ENCODE assay signal across 10 cellular contexts in the genomic region with DNA sequence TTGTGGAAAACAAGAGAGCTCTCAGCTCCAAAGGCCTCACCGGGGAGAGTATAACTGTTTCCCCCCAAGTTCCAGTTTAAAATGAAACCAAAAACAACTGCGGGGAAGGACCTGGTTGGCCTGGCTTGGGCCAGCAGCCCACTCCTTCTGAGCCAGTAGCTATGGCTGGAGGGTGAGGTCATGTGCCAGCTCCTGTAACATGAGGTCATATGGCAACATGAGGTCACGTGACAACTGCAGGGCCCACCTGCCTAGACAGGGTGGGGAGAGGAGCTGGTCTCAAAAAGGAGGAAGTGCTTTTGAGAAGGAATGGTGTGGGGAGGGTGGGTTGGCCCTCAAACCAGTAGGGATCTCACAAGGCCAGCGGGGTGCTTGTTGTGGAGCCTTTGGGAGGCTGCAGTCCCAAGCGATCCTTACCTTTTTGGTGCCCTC. TPM values are rescaled to one million over a fixed set of nuclear protein-coding genes. Genes with fewer than 3 reads are reported as not detected.
DNase-seq lines count a peak whose midpoint lies in the region; ATAC-seq and TF ChIP-seq lines count a peak whose summit lies in the region.
"Had no signal": no experiment of that assay in that cellular context is flagged by ENCODE, and none has a peak within 500 bp of the region (broad histone marks: within the 10 kb centered on the region; RNA-seq: fewer than 3 reads in every experiment).

No MANE protein-coding gene starts in this region.

- DNase-seq in WTC11 (ENCODE audit: low spot score) (no peak), progenitor cell of endocrine pancreas (ENCODE audit: low spot score, unreplicated experiment) (no peak), AG08395 (ENCODE audit: low spot score) (no peak), endothelial cell (ENCODE audit: low spot score) (no peak), heart right ventricle (no peak), heart left ventricle (no peak)
- DNase-seq: activated CD4-positive, alpha-beta T cell treated with anti-CD3 and anti-CD28 coated beads, Interleukin-2, amount 50 U/mL, for 4 hours had no signal

- intact Hi-C loops in heart right ventricle (cut with DNase I), result no loop called here
- intact Hi-C loops in heart left ventricle (cut with DNase I), result no loop called here

- H3K4me1 Mint-ChIP-seq in WTC11 (peaks cover 29% of the 10 kb centered on the region), progenitor cell of endocrine pancreas (ENCODE audit: low read depth) (peaks cover 53% of the 10 kb centered on the region), endothelial cell (ENCODE audit: unreplicated experiment) (peaks cover 41% of the 10 kb centered on the region)

- CTCF ChIA-PET in WTC11 (lab: Charles Lee), result interaction anchor here (3.7 kb wide), 1 partner anchor 23 kb away, joined by 16 read pairs; no protein-coding TSS in a partner anchor

- H3K4me3 ChIP-seq in heart right ventricle (no peak overlapping the region), heart left ventricle (peak overlapping the region in 1 of 12 donors; percentile 4)

- 74 to 78% methylated on average over 5 of the region's 5 CpGs for WGBS in heart right ventricle, 2 donors
- WGBS in heart left ventricle, 4 donors, result 72 to 84% (median 78%) methylated on average over 5 of the region's 5 CpGs

- TF ChIP-seq CTCF in WTC11 (IDR thresholded peaks at IDR 0.05) (no peak), progenitor cell of endocrine pancreas (IDR thresholded peaks at IDR 0.05; ENCODE audit: unreplicated experiment) (no peak), endothelial cell (IDR thresholded peaks at IDR 0.05; ENCODE audit: unreplicated experiment) (no peak), heart right ventricle (IDR thresholded peaks at IDR 0.05) (no peak), heart left ventricle (IDR thresholded peaks at IDR 0.05) (no peak)

- H3K36me3 ChIP-seq in heart right ventricle (no peaks in the 10 kb centered on the region), heart left ventricle (no peaks in the 10 kb centered on the region)

- no peaks in the 10 kb centered on the region for H3K36me3 Mint-ChIP-seq in WTC11
- no peaks in the 10 kb centered on the region for H3K36me3 Mint-ChIP-seq in progenitor cell of endocrine pancreas (ENCODE audit: insufficient read depth)
- H3K36me3 Mint-ChIP-seq in endothelial cell (ENCODE audit: low read depth, unreplicated experiment), result peaks cover under 1% of the 10 kb centered on the region

- H3K27me3 Mint-ChIP-seq in WTC11 (ENCODE audit: low read depth), result no peaks in the 10 kb centered on the region; the same call in 1 of the 2 replicates
- H3K27me3 Mint-ChIP-seq in progenitor cell of endocrine pancreas, result no peaks in the 10 kb centered on the region
- H3K27me3 Mint-ChIP-seq in endothelial cell (ENCODE audit: unreplicated experiment), result peaks cover 3% of the 10 kb centered on the region

- H3K9me3 ChIP-seq in heart right ventricle, result no peaks in the 10 kb centered on the region
- H3K9me3 ChIP-seq in heart left ventricle, result no peaks in the 10 kb centered on the region

- no peak for TF ChIP-seq POLR2A in heart left ventricle (IDR thresholded peaks at IDR 0.05)

- ATAC-seq in GM18858 (IDR thresholded peaks at IDR 0.05; ENCODE audit: unreplicated experiment) (peak; percentile 46), HG03097 (IDR thresholded peaks at IDR 0.05; ENCODE audit: low FRiP score, unreplicated experiment) (peak; percentile 41), WTC11 (peak; percentile 55), heart right ventricle (no peak), heart left ventricle (no peak)

- peaks cover 0 to 21% (median 8%) of the 10 kb centered on the region in 9 donors for H3K4me1 ChIP-seq in heart right ventricle
- peaks cover 0 to 18% (median 6%) of the 10 kb centered on the region in 12 donors for H3K4me1 ChIP-seq in heart left ventricle

- H3K27ac Mint-ChIP-seq in WTC11, result no peak overlapping the region
- peak overlapping the region; percentile 54 for H3K27ac Mint-ChIP-seq in progenitor cell of endocrine pancreas
- no peak overlapping the region for H3K27ac Mint-ChIP-seq in endothelial cell (ENCODE audit: unreplicated experiment)

- H3K27me3 ChIP-seq in heart right ventricle (no peaks in the 10 kb centered on the region), heart left ventricle (no peaks in the 10 kb centered on the region)

- H3K4me3 Mint-ChIP-seq in WTC11 (no peak overlapping the region), progenitor cell of endocrine pancreas (ENCODE audit: low read depth) (no peak overlapping the region), endothelial cell (ENCODE audit: unreplicated experiment) (no peak overlapping the region)

- POLR2A ChIA-PET in WTC11 (lab: Charles Lee), result interaction anchor here (0.7 to 1.0 kb wide), 2 partner anchors 51 to 181 kb away, joined by 3 to 7 read pairs; no protein-coding TSS in a partner anchor

- H3K9me3 Mint-ChIP-seq in WTC11 (peaks cover 7% of the 10 kb centered on the region), progenitor cell of endocrine pancreas (ENCODE audit: low read depth) (no peaks in the 10 kb centered on the region), endothelial cell (ENCODE audit: unreplicated experiment) (no peaks in the 10 kb centered on the region)

- H3K27ac ChIP-seq in heart right ventricle, result no peak overlapping the region
- H3K27ac ChIP-seq in heart left ventricle, result no peak overlapping the region

TF ChIP-seq in WTC11, 78 proteins besides CTCF, POLR2A, EP300 and RAD21:
- TF ChIP-seq E2F4 (CRISPR knock-in tag; IDR thresholded peaks at IDR 0.05; ENCODE audit: borderline replicate concordance, low read depth), result no peak
- TF ChIP-seq, protein P1, sequence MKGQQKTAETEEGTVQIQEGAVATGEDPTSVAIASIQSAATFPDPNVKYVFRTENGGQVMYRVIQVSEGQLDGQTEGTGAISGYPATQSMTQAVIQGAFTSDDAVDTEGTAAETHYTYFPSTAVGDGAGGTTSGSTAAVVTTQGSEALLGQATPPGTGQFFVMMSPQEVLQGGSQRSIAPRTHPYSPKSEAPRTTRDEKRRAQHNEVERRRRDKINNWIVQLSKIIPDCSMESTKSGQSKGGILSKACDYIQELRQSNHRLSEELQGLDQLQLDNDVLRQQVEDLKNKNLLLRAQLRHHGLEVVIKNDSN (CRISPR knock-in tag; IDR thresholded peaks at IDR 0.05), result peak; percentile 93
- peak; percentile 37; the same call in 1 of the 2 replicates for TF ChIP-seq FOXK1 (CRISPR knock-in tag; IDR thresholded peaks at IDR 0.05)
- TF ChIP-seq SMAD4 (CRISPR knock-in tag; IDR thresholded peaks at IDR 0.05), result no peak
- peak; percentile 93 for TF ChIP-seq USF2 (CRISPR knock-in tag; IDR thresholded peaks at IDR 0.05)
- peak; percentile 42; the same call in 1 of the 2 replicates for TF ChIP-seq MAX (CRISPR knock-in tag; IDR thresholded peaks at IDR 0.05)

RNA-seq across cellular contexts. Expression of gene CRB2, which starts 29.3 kb away (rescaled TPM):
- total RNA-seq in WTC11 (2021) (1.8 to 3.5 TPM (median 2.4 TPM) in 3 replicates), progenitor cell of endocrine pancreas (7.1 and 8.4 TPM in 2 replicates), endothelial cell (ENCODE audit: unreplicated experiment) (0.18 TPM), heart right ventricle (under 1 TPM in 2 of 10 donors, not detected in 8; 0.09 to 0.24 TPM), heart left ventricle (10 to 100 TPM in 1 of 9 donors, under 1 TPM in 2, not detected in 6; 0.05 to 10.1 (median 0.10) TPM)
- polyA plus RNA-seq in heart right ventricle (under 1 TPM in 1 of 2 donors, not detected in 1; 0.01 TPM), heart left ventricle (not detected)
- total RNA-seq: endothelial cell of umbilical vein had no signal
- polyA plus RNA-seq: endothelial cell of umbilical vein had no signal

RNA-seq across cellular contexts. Expression of gene STRBP, which starts 58.3 kb away (rescaled TPM):
- total RNA-seq in WTC11 (2021), result 90.9 to 102 TPM (median 96.3 TPM) in 3 replicates
- total RNA-seq in progenitor cell of endocrine pancreas, result 87.3 and 101 TPM in 2 replicates
- 45.4 TPM for total RNA-seq in endothelial cell (ENCODE audit: unreplicated experiment)
- total RNA-seq in heart right ventricle, result 10 to 100 TPM; 10.5 to 22.2 (median 13.8) TPM
- 10 to 100 TPM; 11.4 to 15.2 TPM for polyA plus RNA-seq in heart right ventricle
- total RNA-seq in heart left ventricle, result 10 to 100 TPM in 8 of 9 donors, 1 to 10 TPM in 1; 8.3 to 24.4 (median 18.7) TPM
- 10 to 100 TPM in 1 of 2 donors, 1 to 10 TPM in 1; 5.9 to 23.9 TPM for polyA plus RNA-seq in heart left ventricle

Comparison
In these comparisons a context has a peak if more than half of its experiments do, and no peak if none do; other contexts are left out.
1. ATAC-seq: peak in GM18858 (single experiment), HG03097 (single experiment) and WTC11 (single experiment); none in heart right ventricle (0 of 8) and heart left ventricle (0 of 4).